In genomic region chr2:15614545-15615309, GRCh38 we compare ENCODE assay signal across 27 cellular contexts. TPM values are rescaled to one million over a fixed set of nuclear protein-coding genes. Genes with fewer than 3 reads are reported as not detected.
DNase-seq lines count a peak whose midpoint lies in the region; ATAC-seq, FAIRE-seq and TF ChIP-seq lines count a peak whose summit lies in the region.
"Had no signal": no experiment of that assay in that cellular context is flagged by ENCODE, and none has a peak within 500 bp of the region (broad histone marks: within the 10 kb centered on the region; RNA-seq: fewer than 3 reads in every experiment).

No MANE protein-coding gene starts in this region.

- no peak overlapping the region for H3K4me2 ChIP-seq in endothelial cell of umbilical vein (ENCODE audit: insufficient read depth, low read length)
- H3K4me2 ChIP-seq: BLaER1 had no signal

- no peak for FAIRE-seq in endothelial cell of umbilical vein (lab: Jason Lieb, UNC)
- FAIRE-seq: GM12892, islet of Langerhans, small intestine had no signal

- H3K9ac ChIP-seq in endothelial cell of umbilical vein (replicated peaks; ENCODE audit: extremely low read depth, insufficient read depth, low read length): no peak overlapping the region
- H3K9ac ChIP-seq in subcutaneous abdominal adipose tissue (ENCODE audit: low read length in 5 of 5): peak overlapping the region in 1 of 5 donors; percentile 46
- H3K9ac ChIP-seq: BLaER1 had no signal

- TF ChIP-seq EP300 in ovary (IDR thresholded peaks at IDR 0.05): no peak

- H3K27ac ChIP-seq in endothelial cell of umbilical vein (ENCODE audit: insufficient read depth, low read depth, low read length) (no peak overlapping the region), subcutaneous abdominal adipose tissue (ENCODE audit: low read depth, low read length) (peak overlapping the region; percentile 39), ovary (no peak overlapping the region)
- H3K27ac ChIP-seq: BLaER1, brain microvascular endothelial cell, HL-60 had no signal

- ATAC-seq in Right ventricle myocardium superior (ENCODE audit: poor library complexity): peak; percentile 45
- ATAC-seq in Right ventricle myocardium inferior: no peak
- ATAC-seq in GM19035 (IDR thresholded peaks at IDR 0.05; ENCODE audit: unreplicated experiment): no peak

- TF ChIP-seq POLR2A in endothelial cell of umbilical vein (IDR thresholded peaks at IDR 0.05; ENCODE audit: low read depth, low read length) (no peak), ovary (IDR thresholded peaks at IDR 0.05) (no peak)

- H3K9me3 ChIP-seq in endothelial cell of umbilical vein (replicated peaks; ENCODE audit: control insufficient read depth, insufficient read depth, low read length): no peaks in the 10 kb centered on the region
- no peaks in the 10 kb centered on the region for H3K9me3 ChIP-seq in subcutaneous abdominal adipose tissue (ENCODE audit: control insufficient read depth in 5 of 5, low read length in 5 of 5)
- H3K9me3 ChIP-seq in ovary: no peaks in the 10 kb centered on the region

- BruUV-seq in endothelial cell of umbilical vein (replicated peaks; lab: Mats Ljungman, UMichigan): TSS peak; percentile 8

- WGBS in ovary, 3 donors: 82 to 85% (median 82%) methylated on average over 6 of the region's 6 CpGs

- intact Hi-C loops in Right ventricle myocardium superior (cut with DNase I): no loop called here
- intact Hi-C loops in Right ventricle myocardium inferior (cut with DNase I): no loop called here
- intact Hi-C loops in endothelial cell of umbilical vein (cut with micrococcal nuclease): no loop called here
- intact Hi-C loops in ovary (cut with DNase I): loop anchor here in 1 of 4 donors (10.0 kb wide), 1 partner anchor 1130 kb away; no protein-coding TSS in a partner anchor

- no peaks in the 10 kb centered on the region for H3K79me2 ChIP-seq in endothelial cell of umbilical vein (ENCODE audit: control insufficient read depth, insufficient read depth, low read length)

- dilution Hi-C loops in endothelial cell of umbilical vein (cut with MboI; ENCODE audit: extremely low pct_ligation_motif_present, low sequenced_read_pairs): no loop called here

- H3K9me1 ChIP-seq in endothelial cell of umbilical vein (replicated peaks; ENCODE audit: control insufficient read depth, extremely low read depth, insufficient read depth, low read length): no peaks in the 10 kb centered on the region

- no peaks in the 10 kb centered on the region for H4K20me1 ChIP-seq in endothelial cell of umbilical vein (replicated peaks; ENCODE audit: control insufficient read depth, extremely low read depth, insufficient read depth, low read length)

- H3K4me1 ChIP-seq in endothelial cell of umbilical vein (ENCODE audit: control insufficient read depth, extremely low read depth, insufficient read depth, low read length): peaks cover 7% of the 10 kb centered on the region
- H3K4me1 ChIP-seq in subcutaneous abdominal adipose tissue (ENCODE audit: control insufficient read depth in 5 of 5, insufficient read depth in 5 of 5, low read length in 5 of 5): peaks cover 0 to 8% (median 0%) of the 10 kb centered on the region in 5 donors
- no peaks in the 10 kb centered on the region for H3K4me1 ChIP-seq in ovary (ENCODE audit: insufficient read depth)
- H3K4me1 ChIP-seq: BLaER1 had no signal

- TF ChIP-seq CTCF in endothelial cell of umbilical vein (IDR thresholded peaks at IDR 0.05; ENCODE audit: extremely low read depth in 1 of 2, insufficient read depth in 1 of 2, low read depth in 1 of 2, low read length in 2 of 2) (no peak), ovary (IDR thresholded peaks at IDR 0.05) (no peak)

- no peak overlapping the region for H2AFZ ChIP-seq in endothelial cell of umbilical vein (ENCODE audit: low read depth, low read length)

- DNase-seq in Right ventricle myocardium superior (no peak), Right ventricle myocardium inferior (ENCODE audit: missing footprints) (no peak), OCI-M1 (lab: John Stamatoyannopoulos, UW) (peak; percentile 65), endothelial cell of umbilical vein (ENCODE audit: low read depth, low spot score) (no peak), ovary (no peak)
- DNase-seq: activated CD4-positive, alpha-beta T cell treated with anti-CD3 and anti-CD28 coated beads, Interleukin-2, amount 50 U/mL, for 4 hours; activated CD4-positive, CD25-positive, alpha-beta regulatory T cell; activated T-cell treated with anti-CD3 and anti-CD28 coated beads for 4 hours; amniotic stem cell; brain microvascular endothelial cell; GOT3; naive B cell; NCI-H146; NCI-H2107; NCI-H446; SHP77; small intestine; stimulated activated CD8-positive, alpha-beta memory T cell treated with anti-CD3 and anti-CD28 coated beads, Interleukin-4, amount 100 ng/mL, for 48 hours; SW 1271; T1000; trophoblast cell had no signal

- H3K4me3 ChIP-seq in endothelial cell of umbilical vein (replicated peaks in 1 of 3; ENCODE audit: insufficient read depth in 1 of 3, low read depth in 1 of 3, low read length in 3 of 3) (no peak overlapping the region), subcutaneous abdominal adipose tissue (ENCODE audit: low read depth in 1 of 5, low read length in 5 of 5) (no peak overlapping the region), ovary (no peak overlapping the region)
- H3K4me3 ChIP-seq: BLaER1 had no signal

- POLR2A ChIA-PET in endothelial cell of umbilical vein (lab: Charles Lee): no interaction called here

- H3K36me3 ChIP-seq in endothelial cell of umbilical vein (ENCODE audit: control insufficient read depth in 2 of 2, extremely low read depth in 1 of 2, insufficient read depth in 2 of 2, low read length in 2 of 2) (peaks cover 14 to 21% of the 10 kb centered on the region in 2 experiments), subcutaneous abdominal adipose tissue (ENCODE audit: control insufficient read depth in 5 of 5, insufficient read depth in 5 of 5, low read length in 5 of 5) (peaks cover 31 to 40% (median 36%) of the 10 kb centered on the region in 5 donors), ovary (no peaks in the 10 kb centered on the region)

- H3K27me3 ChIP-seq in endothelial cell of umbilical vein (ENCODE audit: control insufficient read depth in 2 of 2, insufficient read depth in 2 of 2, low read length in 2 of 2) (no peaks in the 10 kb centered on the region), subcutaneous abdominal adipose tissue (ENCODE audit: control insufficient read depth in 5 of 5, insufficient read depth in 4 of 5, low read length in 5 of 5) (no peaks in the 10 kb centered on the region), ovary (no peaks in the 10 kb centered on the region)
- H3K27me3 ChIP-seq: BLaER1, brain microvascular endothelial cell had no signal

- CTCF ChIA-PET in endothelial cell of umbilical vein (lab: Charles Lee): interaction anchor here (0.6 kb wide), 1 partner anchor 934 kb away, joined by 3 read pairs; no protein-coding TSS in a partner anchor

TF ChIP-seq in endothelial cell of umbilical vein, 7 proteins besides CTCF, POLR2A, EP300 and RAD21:
- TF ChIP-seq MYC (IDR thresholded peaks at IDR 0.05; ENCODE audit: low read depth, low read length): no peak

RNA-seq across cellular contexts. Expression of gene DDX1, which starts 23.1 kb away (rescaled TPM):
- total RNA-seq in Right ventricle myocardium superior (155 TPM), Right ventricle myocardium inferior (142 TPM), endothelial cell of umbilical vein (117 and 124 TPM in 2 replicates), ovary (10 to 100 TPM; 36.5 to 80.1 (median 71.9) TPM)
- polyA plus RNA-seq in endothelial cell of umbilical vein (28.4 and 41.2 TPM in 2 replicates), ovary (10 to 100 TPM; 57.6 to 67.4 TPM)
- polyA plus RNA-seq in endothelial cell of umbilical vein (2011; cell fraction: cytosol; rRNA removed): 76.7 and 79.3 TPM in 2 replicates
- 66.9 and 89.7 TPM in 2 replicates for polyA plus RNA-seq in endothelial cell of umbilical vein (2011; cell fraction: nucleus; rRNA removed)
- polyA plus RNA-seq in endothelial cell of umbilical vein (2012): 127 and 179 TPM in 2 replicates
- 34.2 and 38.7 TPM in 2 replicates for polyA minus RNA-seq in endothelial cell of umbilical vein
- polyA minus RNA-seq in endothelial cell of umbilical vein (2011; cell fraction: cytosol; rRNA and poly(A)+ RNA removed): 42.5 TPM
- polyA minus RNA-seq in endothelial cell of umbilical vein (2011; cell fraction: nucleus; rRNA and poly(A)+ RNA removed): 35.5 and 40.1 TPM in 2 replicates

RNA-seq across cellular contexts. Expression of gene NBAS, which starts 53.6 kb away (rescaled TPM):
- total RNA-seq in Right ventricle myocardium superior (60.7 TPM), Right ventricle myocardium inferior (60.2 TPM), endothelial cell of umbilical vein (41.2 and 43.0 TPM in 2 replicates), ovary (10 to 100 TPM; 34.5 to 48.9 (median 46.1) TPM)
- polyA plus RNA-seq in endothelial cell of umbilical vein (29.0 and 29.4 TPM in 2 replicates), ovary (10 to 100 TPM; 25.8 to 33.9 TPM)
- 30.2 and 31.9 TPM in 2 replicates for polyA plus RNA-seq in endothelial cell of umbilical vein (2011; cell fraction: cytosol; rRNA removed)
- 42.4 and 43.2 TPM in 2 replicates for polyA plus RNA-seq in endothelial cell of umbilical vein (2011; cell fraction: nucleus; rRNA removed)
- 30.7 and 33.7 TPM in 2 replicates for polyA plus RNA-seq in endothelial cell of umbilical vein (2012)
- polyA minus RNA-seq in endothelial cell of umbilical vein: 85.7 and 112 TPM in 2 replicates
- 22.2 TPM for polyA minus RNA-seq in endothelial cell of umbilical vein (2011; cell fraction: cytosol; rRNA and poly(A)+ RNA removed)
- polyA minus RNA-seq in endothelial cell of umbilical vein (2011; cell fraction: nucleus; rRNA and poly(A)+ RNA removed): 88.9 and 139 TPM in 2 replicates
